9 cellular contexts compared by ENCODE assay signal in genomic region chr11:119134389-119134978, GRCh38. TPM values are rescaled to one million over a fixed set of nuclear protein-coding genes. Genes with fewer than 3 reads are reported as not detected.
DNase-seq lines count a peak whose midpoint lies in the region; ATAC-seq and TF ChIP-seq lines count a peak whose summit lies in the region.
"Had no signal": no experiment of that assay in that cellular context is flagged by ENCODE, and none has a peak within 500 bp of the region (broad histone marks: within the 10 kb centered on the region; RNA-seq: fewer than 3 reads in every experiment).

No MANE protein-coding gene starts in this region.

- H3K14ac ChIP-seq in H9 (ENCODE audit: insufficient read depth, low read length): no peak overlapping the region

- H2BK120ac ChIP-seq in H9 (ENCODE audit: low read depth, low read length, poor library complexity, severe bottlenecking): no peak overlapping the region

- no peaks in the 10 kb centered on the region; a peak in 1 of 4 replicates for H3K4me1 Mint-ChIP-seq in H9

- no peaks in the 10 kb centered on the region for H3K9me3 Mint-ChIP-seq in H9

- intact Hi-C loops in adrenal gland (cut with DNase I): no loop called here
- intact Hi-C loops in left colon (cut with DNase I, micrococcal nuclease): no loop called here
- intact Hi-C loops in sigmoid colon (cut with DNase I): no loop called here

- no peak overlapping the region for H4K91ac ChIP-seq in H9 (ENCODE audit: insufficient read length, low read depth, low read length)

- no peak overlapping the region for H3K4me3 Mint-ChIP-seq in H9

- H3K9me3 ChIP-seq in H9 (ENCODE audit: control insufficient read depth, low read depth, low read length) (no peaks in the 10 kb centered on the region), adrenal gland (replicated peaks in 1 of 3) (no peaks in the 10 kb centered on the region), sigmoid colon (no peaks in the 10 kb centered on the region)

- H3K27ac ChIP-seq in H9 (ENCODE audit: insufficient read length, low read depth, low read length) (no peak overlapping the region), adrenal gland (no peak overlapping the region), sigmoid colon (no peak overlapping the region)

- TF ChIP-seq CTCF in H9 (conservative IDR thresholded peaks at IDR 0.05) (peak; percentile 72), adrenal gland (IDR thresholded peaks at IDR 0.05) (peak; percentile 6 to 45 (median 37)), sigmoid colon (IDR thresholded peaks at IDR 0.05) (peak in 1 of 4 experiments; percentile 20)

- H3K79me1 ChIP-seq in H9 (ENCODE audit: insufficient read depth, low read depth, low read length, poor library complexity, severe bottlenecking): no peaks in the 10 kb centered on the region

- H4K20me1 ChIP-seq in H9 (ENCODE audit: control insufficient read depth, insufficient read depth, insufficient read length): no peaks in the 10 kb centered on the region

- H2BK5ac ChIP-seq in H9 (ENCODE audit: insufficient read length, low read length): no peak overlapping the region

- no peak overlapping the region for H2AK5ac ChIP-seq in H9 (ENCODE audit: insufficient read length, low read length)

- no peaks in the 10 kb centered on the region for H3K23me2 ChIP-seq in H9 (ENCODE audit: insufficient read length, low read depth, low read length, poor library complexity, severe bottlenecking)

- H3K18ac ChIP-seq in H9 (ENCODE audit: insufficient read length, low read depth, low read length): no peak overlapping the region

- no peak for TF ChIP-seq POLR2A in adrenal gland (IDR thresholded peaks at IDR 0.05)
- TF ChIP-seq POLR2A in sigmoid colon (IDR thresholded peaks at IDR 0.05): no peak

- no peak overlapping the region for H4K5ac ChIP-seq in H9 (ENCODE audit: insufficient read length, low read depth, low read length)

- no CpG with 5 or more reads among the region's 4 CpGs for WGBS in H9 (ENCODE audit: extremely low coverage, insufficient read length, low lambda C conversion rate)
- WGBS in adrenal gland, 4 donors: 64 to 87% (median 80%) methylated on average over 2 to 4 of the region's 4 CpGs
- 53 to 74% methylated on average over 4 of the region's 4 CpGs for WGBS in sigmoid colon, 2 donors

- no peak overlapping the region for H3K4me2 ChIP-seq in H9 (ENCODE audit: insufficient read depth, insufficient read length, low read length)

- H3K79me2 ChIP-seq in H9 (ENCODE audit: insufficient read depth, low read length): no peaks in the 10 kb centered on the region

- ATAC-seq in left colon (peak; percentile 75), HG03175 (IDR thresholded peaks at IDR 0.05; ENCODE audit: unreplicated experiment) (no peak), HG02884 (IDR thresholded peaks at IDR 0.05; ENCODE audit: unreplicated experiment) (no peak)

- no peak overlapping the region for H3K9ac ChIP-seq in H9 (ENCODE audit: extremely low read depth, insufficient read length, low read length)

- H3K36me3 ChIP-seq in adrenal gland (replicated peaks in 1 of 2) (peaks cover 0 to 56% of the 10 kb centered on the region in 2 donors), sigmoid colon (peaks cover 36 to 57% (median 49%) of the 10 kb centered on the region in 4 donors)

- no peak overlapping the region for H2BK15ac ChIP-seq in H9 (ENCODE audit: low read depth, low read length)

- no peak overlapping the region for H3K56ac ChIP-seq in H9 (ENCODE audit: insufficient read length, low read depth, low read length)

- DNase-seq in AG08395 (ENCODE audit: low spot score) (peak; percentile 34), H9 (no peak), adrenal gland (peak in 3 of 7 donors; percentile 43 to 50 (median 45)), left colon (no peak), NCI-H510A treated with DMSO at 0.1 percent for 48 hours (lab: John Stamatoyannopoulos, UW) (no peak), sigmoid colon (no peak)
- DNase-seq: stimulated activated CD4-positive, alpha-beta T cell treated with anti-CD3 and anti-CD28 coated beads, Interleukin-15, amount 100 ng/mL, for 24 hours had no signal

- no peak overlapping the region for H3K4ac ChIP-seq in H9 (ENCODE audit: low read depth, low read length)

- no peaks in the 10 kb centered on the region; the same call in 1 of the 2 replicates for H3K27me3 ChIP-seq in H9 (ENCODE audit: insufficient read depth, low read length)
- H3K27me3 ChIP-seq in adrenal gland: no peaks in the 10 kb centered on the region
- peaks cover 0 to 6% (median 0%) of the 10 kb centered on the region in 3 donors for H3K27me3 ChIP-seq in sigmoid colon

- H3K4me1 ChIP-seq in H9 (ENCODE audit: insufficient read depth, low read length) (no peaks in the 10 kb centered on the region), adrenal gland (replicated peaks in 1 of 2) (no peaks in the 10 kb centered on the region), sigmoid colon (no peaks in the 10 kb centered on the region)

- H3K4me3 ChIP-seq in adrenal gland (no peak overlapping the region), sigmoid colon (no peak overlapping the region)

- H2BK12ac ChIP-seq in H9 (ENCODE audit: insufficient read length, low read depth, low read length): no peak overlapping the region

- peaks cover 13% of the 10 kb centered on the region for H3K27me3 Mint-ChIP-seq in H9 (ENCODE audit: low read depth)

- no peak overlapping the region for H2AFZ ChIP-seq in H9 (ENCODE audit: low read length)

- H3T11ph ChIP-seq in H9 (ENCODE audit: low read length): no peak overlapping the region

- H3K23ac ChIP-seq in H9 (ENCODE audit: insufficient read length, low read depth, low read length): no peak overlapping the region

- H2BK20ac ChIP-seq in H9 (ENCODE audit: low read depth, low read length, poor library complexity, severe bottlenecking): no peak overlapping the region

- TF ChIP-seq EP300 in sigmoid colon (IDR thresholded peaks at IDR 0.05): no peak

- peaks cover 26 to 50% (median 42%) of the 10 kb centered on the region in 3 experiments; a peak in 6 of 7 replicates for H3K36me3 Mint-ChIP-seq in H9 (ENCODE audit: insufficient read depth in 1 of 3, low read depth in 3 of 3)

- no peak overlapping the region for H4K8ac ChIP-seq in H9 (replicated peaks; ENCODE audit: insufficient read length, low read depth, low read length)

- no peak overlapping the region for H3K27ac Mint-ChIP-seq in H9

RNA-seq across cellular contexts. Expression of gene HINFP, which starts 13.1 kb away (rescaled TPM):
- total RNA-seq in H9 (2021) (42.1 and 42.4 TPM in 2 replicates), adrenal gland (10 to 100 TPM in 7 of 8 donors, 1 to 10 TPM in 1; 7.4 to 39.1 (median 22.2) TPM), left colon (10 to 100 TPM; 34.9 to 35.7 TPM), sigmoid colon (10 to 100 TPM; 15.0 to 33.0 (median 21.2) TPM)
- polyA plus RNA-seq in adrenal gland (10 to 100 TPM; 15.3 to 33.6 (median 24.0) TPM), sigmoid colon (10 to 100 TPM; 12.0 to 23.2 (median 20.1) TPM)

RNA-seq across cellular contexts. Expression of gene ABCG4, which starts 14.4 kb away (rescaled TPM):
- total RNA-seq in H9 (2021) (0.68 and 1.2 TPM in 2 replicates), adrenal gland (under 1 TPM in 7 of 8 donors, not detected in 1; 0.08 to 0.60 (median 0.29) TPM), left colon (not detected), sigmoid colon (under 1 TPM in 3 of 4 donors, not detected in 1; under 0.01 to 0.55 (median 0.27) TPM)
- polyA plus RNA-seq in adrenal gland (1 to 10 TPM in 1 of 3 donors, under 1 TPM in 2; 0.20 to 1.1 (median 0.48) TPM), sigmoid colon (under 1 TPM in 2 of 3 donors, not detected in 1; under 0.01 to 0.26 TPM)

RNA-seq across cellular contexts. Expression of gene C2CD2L, which starts 27.3 kb away (rescaled TPM):
- total RNA-seq in H9 (2021): 5.5 and 5.6 TPM in 2 replicates
- total RNA-seq in adrenal gland: 10 to 100 TPM in 6 of 8 donors, 1 to 10 TPM in 2; 5.1 to 14.2 (median 11.8) TPM
- 10 to 100 TPM in 2 of 3 donors, 1 to 10 TPM in 1; 8.1 to 15.8 (median 10.8) TPM for polyA plus RNA-seq in adrenal gland
- total RNA-seq in left colon: 10 to 100 TPM; 26.6 to 43.7 TPM
- total RNA-seq in sigmoid colon: 1 to 10 TPM; 5.3 to 8.0 (median 5.8) TPM
- 10 to 100 TPM in 1 of 3 donors, 1 to 10 TPM in 2; 6.0 to 22.6 (median 7.6) TPM for polyA plus RNA-seq in sigmoid colon

RNA-seq across cellular contexts. Expression of gene DPAGT1, which starts 32.8 kb away (rescaled TPM):
- total RNA-seq in H9 (2021) (43.6 and 44.5 TPM in 2 replicates), adrenal gland (10 to 100 TPM; 37.3 to 65.5 (median 53.9) TPM), left colon (10 to 100 TPM; 32.4 to 50.3 TPM), sigmoid colon (10 to 100 TPM; 16.1 to 22.1 (median 16.8) TPM)
- polyA plus RNA-seq in adrenal gland (10 to 100 TPM; 26.8 to 73.9 (median 33.5) TPM), sigmoid colon (10 to 100 TPM in 1 of 3 donors, 1 to 10 TPM in 2; 4.2 to 44.6 (median 6.9) TPM)

RNA-seq across cellular contexts. Expression of gene NLRX1, which starts 34.0 kb away (rescaled TPM):
- total RNA-seq in H9 (2021) (17.2 and 18.2 TPM in 2 replicates), adrenal gland (10 to 100 TPM; 17.4 to 32.7 (median 30.0) TPM), left colon (10 to 100 TPM; 14.8 to 17.9 TPM), sigmoid colon (10 to 100 TPM; 10.7 to 21.9 (median 12.6) TPM)
- polyA plus RNA-seq in adrenal gland (10 to 100 TPM in 1 of 3 donors, 1 to 10 TPM in 2; 5.5 to 10.1 (median 7.4) TPM), sigmoid colon (1 to 10 TPM; 3.9 to 9.3 (median 4.2) TPM)
